8 cellular contexts compared by ENCODE assay signal in genomic region chr19:48444933-48445194, GRCh38. TPM values are rescaled to one million over a fixed set of nuclear protein-coding genes. Genes with fewer than 3 reads are reported as not detected.
A peak's percentile ranks its signal among the peaks of the same experiment; 100 is the strongest.
DNase-seq lines count a peak whose midpoint lies in the region; ATAC-seq and TF ChIP-seq lines count a peak whose summit lies in the region.

No MANE protein-coding gene starts in this region.

- no peak overlapping the region for H2BK15ac ChIP-seq in mesenchymal stem cell (ENCODE audit: low read depth, poor library complexity, severe bottlenecking)

- no peak overlapping the region for H4K8ac ChIP-seq in mesenchymal stem cell (ENCODE audit: low read length)

- H2BK5ac ChIP-seq in mesenchymal stem cell (ENCODE audit: low read depth, low read length, poor library complexity, severe bottlenecking) = no peak overlapping the region

- peak overlapping the region in 1 of 2 experiments; percentile 44 for H3K4ac ChIP-seq in mesenchymal stem cell (ENCODE audit: low read depth in 1 of 2, low read length in 2 of 2)

- H3K36me3 ChIP-seq in H7 (replicated peaks; ENCODE audit: control insufficient read depth, insufficient read depth, low read length) (peaks cover 16% of the 10 kb centered on the region), ascending aorta (peaks cover 12 to 14% of the 10 kb centered on the region in 2 donors), mesenchymal stem cell (ENCODE audit: control insufficient read depth in 1 of 2, insufficient read depth in 2 of 2, low read depth in 1 of 2, low read length in 2 of 2) (peaks cover 26 to 32% of the 10 kb centered on the region in 2 experiments)

- no peak for TF ChIP-seq POLR2A in GM18505 (IDR thresholded peaks at IDR 0.05; ENCODE audit: borderline replicate concordance, extremely low read depth, insufficient read depth, insufficient read length)

- intact Hi-C loops in ascending aorta (cut with DNase I) = loop anchor here (1.0 to 5.0 kb wide), 5 partner anchors 24 to 174 kb away; partner anchors contain the start of genes CYTH2, GRIN2D, KDELR1 and RPL18
- intact Hi-C loops in posterior vena cava (cut with DNase I) = no loop called here

- H3K9me3 ChIP-seq in ascending aorta (no peaks in the 10 kb centered on the region), mesenchymal stem cell (ENCODE audit: control insufficient read depth, low read length) (no peaks in the 10 kb centered on the region)

- H2AK5ac ChIP-seq in mesenchymal stem cell (ENCODE audit: low read length, severe bottlenecking) = peak overlapping the region; percentile 91

- peak overlapping the region in 1 of 2 experiments; percentile 69 for H3K18ac ChIP-seq in mesenchymal stem cell (ENCODE audit: low read depth in 1 of 2, low read length in 2 of 2)

- WGBS in mesenchymal stem cell = 92% methylated on average over 3 of the region's 3 CpGs

- peak overlapping the region; percentile 88 for H3K4me2 ChIP-seq in mesenchymal stem cell (ENCODE audit: low read length, poor library complexity, severe bottlenecking)

- peak overlapping the region; percentile 65 for H4K91ac ChIP-seq in mesenchymal stem cell (ENCODE audit: low read length)

- H3K14ac ChIP-seq in mesenchymal stem cell (ENCODE audit: low read length in 2 of 2) = no peak overlapping the region

- peak overlapping the region; percentile 91 for H3K27ac ChIP-seq in 22Rv1
- H3K27ac ChIP-seq in ascending aorta = peak overlapping the region; percentile 87 to 89
- peak overlapping the region; percentile 81 for H3K27ac ChIP-seq in mesenchymal stem cell (ENCODE audit: low read length, poor library complexity, severe bottlenecking)

- H3K4me3 ChIP-seq in H7 (ENCODE audit: insufficient read depth, low read depth, low read length) (no peak overlapping the region), ascending aorta (peak overlapping the region; percentile 76 to 81), mesenchymal stem cell (ENCODE audit: insufficient read depth in 1 of 2, low read depth in 1 of 2, low read length in 2 of 2) (peak overlapping the region in 1 of 2 experiments; percentile 89)

- H3K9ac ChIP-seq in mesenchymal stem cell (ENCODE audit: low read length) = peak overlapping the region; percentile 95

- H3K23ac ChIP-seq in mesenchymal stem cell (ENCODE audit: low read length in 2 of 2) = no peak overlapping the region

- H3K27me3 ChIP-seq in H7 (ENCODE audit: control insufficient read depth, insufficient read depth, low read length) (no peaks in the 10 kb centered on the region), ascending aorta (peaks cover 7% of the 10 kb centered on the region), mesenchymal stem cell (ENCODE audit: control insufficient read depth in 1 of 2, insufficient read depth in 1 of 2, low read length in 2 of 2) (no peaks in the 10 kb centered on the region)

- H3K79me1 ChIP-seq in mesenchymal stem cell (replicated peaks; ENCODE audit: low read length, poor library complexity, severe bottlenecking) = peaks cover 32% of the 10 kb centered on the region

- DNase-seq in H7 (peak; percentile 41), ascending aorta (ENCODE audit: low spot score in 2 of 2) (no peak), mesenchymal stem cell (peak; percentile 14), nucleus accumbens (lab: John Stamatoyannopoulos, UW) (no peak), posterior vena cava (ENCODE audit: low spot score) (no peak)

- no peak overlapping the region for H2BK12ac ChIP-seq in mesenchymal stem cell (ENCODE audit: low read length in 2 of 2)

- H2AFZ ChIP-seq in mesenchymal stem cell (ENCODE audit: low read depth, low read length) = no peak overlapping the region

- no peak overlapping the region for H2BK120ac ChIP-seq in mesenchymal stem cell (ENCODE audit: low read depth, low read length)

- peaks cover 3 to 15% of the 10 kb centered on the region in 2 donors for H3K4me1 ChIP-seq in ascending aorta
- H3K4me1 ChIP-seq in mesenchymal stem cell (ENCODE audit: control insufficient read depth, insufficient read depth, low read depth, low read length) = peaks cover 17% of the 10 kb centered on the region

- ATAC-seq in GM21390 (IDR thresholded peaks at IDR 0.05; ENCODE audit: unreplicated experiment) (no peak), GM18505 (IDR thresholded peaks at IDR 0.05; ENCODE audit: unreplicated experiment) (no peak)

- TF ChIP-seq CTCF in 22Rv1 (IDR thresholded peaks at IDR 0.05) (no peak), ascending aorta (IDR thresholded peaks at IDR 0.05) (no peak)

RNA-seq across cellular contexts. Expression of gene GRWD1, which starts 0.9 kb away (rescaled TPM):
- 80.6 and 97.8 TPM in 2 replicates for total RNA-seq in H7 (2014; rRNA removed; shearing (Covaris generic))
- total RNA-seq in ascending aorta (16.0 TPM), posterior vena cava (10 to 100 TPM; 21.1 to 24.2 TPM)
- polyA plus RNA-seq in mesenchymal stem cell (2013, experiment 1 of 2) = 10.0 TPM
- 9.0 TPM for polyA plus RNA-seq in mesenchymal stem cell (2013, experiment 2 of 2)

RNA-seq across cellular contexts. Expression of gene KCNJ14, which starts 10.5 kb away (rescaled TPM):
- total RNA-seq in H7 (2014; rRNA removed; shearing (Covaris generic)) = 0.21 and 0.70 TPM in 2 replicates
- total RNA-seq in ascending aorta (6.1 TPM), posterior vena cava (under 1 TPM; 0.52 to 0.65 TPM)
- 0.25 TPM for polyA plus RNA-seq in mesenchymal stem cell (2013, experiment 1 of 2)
- 0.21 TPM for polyA plus RNA-seq in mesenchymal stem cell (2013, experiment 2 of 2)

RNA-seq across cellular contexts. Expression of gene CYTH2, which starts 24.3 kb away (rescaled TPM):
- 42.9 and 51.3 TPM in 2 replicates for total RNA-seq in H7 (2014; rRNA removed; shearing (Covaris generic))
- 83.5 TPM for total RNA-seq in ascending aorta
- 47.7 TPM for polyA plus RNA-seq in mesenchymal stem cell (2013, experiment 1 of 2)
- polyA plus RNA-seq in mesenchymal stem cell (2013, experiment 2 of 2) = 45.1 TPM
- total RNA-seq in posterior vena cava = 10 to 100 TPM; 34.1 to 49.2 TPM

RNA-seq across cellular contexts. Expression of gene GRIN2D, which starts 51.4 kb away (rescaled TPM):
- total RNA-seq in H7 (2014; rRNA removed; shearing (Covaris generic)) = 4.4 and 4.8 TPM in 2 replicates
- total RNA-seq in ascending aorta (0.64 TPM), posterior vena cava (1 to 10 TPM in 1 of 2 donors, under 1 TPM in 1; 0.71 to 2.3 TPM)
- 3.2 TPM for polyA plus RNA-seq in mesenchymal stem cell (2013, experiment 1 of 2)
- polyA plus RNA-seq in mesenchymal stem cell (2013, experiment 2 of 2) = 2.7 TPM

RNA-seq across cellular contexts. Expression of gene KDELR1, which starts 53.5 kb away (rescaled TPM):
- total RNA-seq in H7 (2014; rRNA removed; shearing (Covaris generic)) = 110 and 111 TPM in 2 replicates
- total RNA-seq in ascending aorta (183 TPM), posterior vena cava (100 to 1,000 TPM in 1 of 2 donors, 10 to 100 TPM in 1; 94.6 to 111 TPM)
- polyA plus RNA-seq in mesenchymal stem cell (2013, experiment 1 of 2) = 602 TPM
- polyA plus RNA-seq in mesenchymal stem cell (2013, experiment 2 of 2) = 596 TPM

Comparison
In these comparisons a context has a peak if more than half of its experiments do, and no peak if none do; other contexts are left out.
1. DNase-seq: peak in H7 (single experiment) and mesenchymal stem cell (single experiment); none in ascending aorta (0 of 2), nucleus accumbens (0 of 56) and posterior vena cava (single experiment).
2. Peak in every context shown above with its lines, with median percentiles within 50 percentile points of each other: H3K27ac ChIP-seq.